In genomic region chr4:101824500-101824899, GRCh38 we compare ENCODE assay signal across 22 cellular contexts. TPM values are rescaled to one million over a fixed set of nuclear protein-coding genes. Genes with fewer than 3 reads are reported as not detected.
"Had no signal": no experiment of that assay in that cellular context is flagged by ENCODE, and none has a peak within 500 bp of the region (broad histone marks: within the 10 kb centered on the region; RNA-seq: fewer than 3 reads in every experiment).

No MANE protein-coding gene starts in this region.

- H3K27me3 Mint-ChIP-seq: stimulated activated naive CD8-positive, alpha-beta T cell treated with anti-CD3 and anti-CD28 coated beads, Interleukin-15, amount 100 ng/mL, for 72 hours had no signal

- H3K27ac Mint-ChIP-seq: activated naive CD4-positive, alpha-beta T cell treated with anti-CD3 and anti-CD28 coated beads for 36 hours; activated naive CD8-positive, alpha-beta T cell treated with anti-CD3 and anti-CD28 coated beads for 36 hours; naive thymus-derived CD8-positive, alpha-beta T cell; stimulated activated naive CD8-positive, alpha-beta T cell treated with anti-CD3 and anti-CD28 coated beads, Interleukin-15, amount 100 ng/mL, for 72 hours had no signal

- DNase-seq: activated CD4-positive, alpha-beta T cell treated with anti-CD3 and anti-CD28 coated beads for 4 hours; activated CD4-positive, alpha-beta T cell treated with anti-CD3 and anti-CD28 coated beads, Interleukin-2, amount 50 U/mL, for 4 hours; activated effector memory CD4-positive, alpha-beta T cell treated with anti-CD3 and anti-CD28 coated beads, Interleukin-2, amount 50 U/mL, for 16 hours; activated naive CD4-positive, alpha-beta T cell treated with anti-CD3 and anti-CD28 coated beads for 36 hours; activated naive CD8-positive, alpha-beta T cell treated with anti-CD3 and anti-CD28 coated beads for 36 hours; central memory CD4-positive, alpha-beta T cell; dermis blood vessel endothelial cell; effector CD4-positive, alpha-beta T cell; foreskin fibroblast; head of caudate nucleus; hippocampal formation; left cardiac atrium; mammary epithelial cell; midbrain; naive thymus-derived CD8-positive, alpha-beta T cell; nucleus accumbens; stimulated activated CD4-positive, alpha-beta T cell treated with anti-CD3 and anti-CD28 coated beads, Interleukin-15, amount 100 ng/mL, for 24 hours; stimulated activated naive CD8-positive, alpha-beta T cell treated with anti-CD3 and anti-CD28 coated beads, Interleukin-15, amount 100 ng/mL, for 72 hours; thyroid gland; upper lobe of left lung had no signal

- ATAC-seq: left cardiac atrium; naive thymus-derived CD8-positive, alpha-beta T cell; stimulated activated naive CD8-positive, alpha-beta T cell treated with anti-CD3 and anti-CD28 coated beads, Interleukin-15, amount 100 ng/mL, for 72 hours had no signal

- H3K4me1 Mint-ChIP-seq: activated naive CD8-positive, alpha-beta T cell treated with anti-CD3 and anti-CD28 coated beads for 36 hours; neural crest cell; stimulated activated naive CD8-positive, alpha-beta T cell treated with anti-CD3 and anti-CD28 coated beads, Interleukin-15, amount 100 ng/mL, for 72 hours had no signal

- H3K4me3 Mint-ChIP-seq: activated naive CD4-positive, alpha-beta T cell treated with anti-CD3 and anti-CD28 coated beads for 36 hours; activated naive CD8-positive, alpha-beta T cell treated with anti-CD3 and anti-CD28 coated beads for 36 hours; naive thymus-derived CD8-positive, alpha-beta T cell; neural crest cell; stimulated activated naive CD8-positive, alpha-beta T cell treated with anti-CD3 and anti-CD28 coated beads, Interleukin-15, amount 100 ng/mL, for 72 hours had no signal

- H3K36me3 Mint-ChIP-seq: activated naive CD8-positive, alpha-beta T cell treated with anti-CD3 and anti-CD28 coated beads for 36 hours had no signal

RNA-seq across cellular contexts. Expression of gene BANK1, which starts 34.0 kb away (rescaled TPM):
- total RNA-seq: dermis blood vessel endothelial cell, pulmonary artery endothelial cell had no signal
